ENCODE assay signal across 1 cellular context in the genomic region with DNA sequence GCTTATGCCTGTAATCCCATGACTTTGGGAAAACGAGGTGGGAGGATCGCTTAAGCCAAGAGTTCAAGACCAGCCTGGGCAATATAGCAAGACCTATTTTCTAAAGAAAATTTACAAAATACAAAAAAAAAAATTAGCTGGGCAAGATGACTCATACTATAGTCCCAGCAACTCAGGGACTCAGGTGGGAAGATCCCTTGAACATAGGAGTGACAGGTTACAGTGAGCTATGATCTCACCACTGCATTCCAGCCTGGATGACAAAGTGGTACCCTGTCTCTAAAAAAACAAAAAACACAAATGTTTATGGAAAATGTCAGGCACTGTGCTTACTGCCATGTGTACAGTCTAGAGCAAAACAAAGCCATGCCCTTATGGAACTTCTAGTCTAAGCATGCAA.
TF ChIP-seq lines count a peak whose summit lies in the region.

No MANE protein-coding gene starts in this region.

TF ChIP-seq in neural cell, 6 proteins besides CTCF, POLR2A, EP300 and RAD21 (continued from another document):
- TF ChIP-seq, protein P1, sequence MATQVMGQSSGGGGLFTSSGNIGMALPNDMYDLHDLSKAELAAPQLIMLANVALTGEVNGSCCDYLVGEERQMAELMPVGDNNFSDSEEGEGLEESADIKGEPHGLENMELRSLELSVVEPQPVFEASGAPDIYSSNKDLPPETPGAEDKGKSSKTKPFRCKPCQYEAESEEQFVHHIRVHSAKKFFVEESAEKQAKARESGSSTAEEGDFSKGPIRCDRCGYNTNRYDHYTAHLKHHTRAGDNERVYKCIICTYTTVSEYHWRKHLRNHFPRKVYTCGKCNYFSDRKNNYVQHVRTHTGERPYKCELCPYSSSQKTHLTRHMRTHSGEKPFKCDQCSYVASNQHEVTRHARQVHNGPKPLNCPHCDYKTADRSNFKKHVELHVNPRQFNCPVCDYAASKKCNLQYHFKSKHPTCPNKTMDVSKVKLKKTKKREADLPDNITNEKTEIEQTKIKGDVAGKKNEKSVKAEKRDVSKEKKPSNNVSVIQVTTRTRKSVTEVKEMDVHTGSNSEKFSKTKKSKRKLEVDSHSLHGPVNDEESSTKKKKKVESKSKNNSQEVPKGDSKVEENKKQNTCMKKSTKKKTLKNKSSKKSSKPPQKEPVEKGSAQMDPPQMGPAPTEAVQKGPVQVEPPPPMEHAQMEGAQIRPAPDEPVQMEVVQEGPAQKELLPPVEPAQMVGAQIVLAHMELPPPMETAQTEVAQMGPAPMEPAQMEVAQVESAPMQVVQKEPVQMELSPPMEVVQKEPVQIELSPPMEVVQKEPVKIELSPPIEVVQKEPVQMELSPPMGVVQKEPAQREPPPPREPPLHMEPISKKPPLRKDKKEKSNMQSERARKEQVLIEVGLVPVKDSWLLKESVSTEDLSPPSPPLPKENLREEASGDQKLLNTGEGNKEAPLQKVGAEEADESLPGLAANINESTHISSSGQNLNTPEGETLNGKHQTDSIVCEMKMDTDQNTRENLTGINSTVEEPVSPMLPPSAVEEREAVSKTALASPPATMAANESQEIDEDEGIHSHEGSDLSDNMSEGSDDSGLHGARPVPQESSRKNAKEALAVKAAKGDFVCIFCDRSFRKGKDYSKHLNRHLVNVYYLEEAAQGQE (IDR thresholded peaks at IDR 0.05; ENCODE audit: borderline replicate concordance), result no peak
- TF ChIP-seq TAF1 (IDR thresholded peaks at IDR 0.05; ENCODE audit: low read depth) (no peak), SMC3 (conservative IDR thresholded peaks at IDR 0.05; ENCODE audit: poor library complexity) (no peak), EZH2 (IDR thresholded peaks at IDR 0.05; ENCODE audit: borderline replicate concordance, insufficient read depth, low read length, poor library complexity, severe bottlenecking) (no peak)
